Comparison of ENCODE assay signal across 21 cellular contexts in genomic region chr15:44883219-44883900, GRCh38.
A peak's percentile ranks its signal among the peaks of the same experiment; 100 is the strongest.
DNase-seq lines count a peak whose midpoint lies in the region; ATAC-seq and FAIRE-seq lines count a peak whose summit lies in the region.
"Had no signal": no experiment of that assay in that cellular context is flagged by ENCODE, and none has a peak within 500 bp of the region (broad histone marks: within the 10 kb centered on the region; RNA-seq: fewer than 3 reads in every experiment).

No MANE protein-coding gene starts in this region.

- H3K27ac ChIP-seq in SJCRH30 = peak overlapping the region; percentile 74
- H3K27ac ChIP-seq: psoas muscle had no signal

- no peak overlapping the region for H3K4me3 ChIP-seq in SJCRH30
- H3K4me3 ChIP-seq: lung, MG63, psoas muscle had no signal

- no peaks in the 10 kb centered on the region; the same call in 1 of the 2 replicates for H3K9me3 ChIP-seq in SJCRH30 (replicated peaks)
- H3K9me3 ChIP-seq: Caco-2, MG63, psoas muscle had no signal

- H3K4me1 ChIP-seq in SJCRH30 = peaks cover 19% of the 10 kb centered on the region
- H3K4me1 ChIP-seq: Caco-2, psoas muscle had no signal

- FAIRE-seq in GM18507 (lab: Jason Lieb, UNC) (peak; percentile 79), RCC 7860 (lab: Jason Lieb, UNC) (no peak)
- FAIRE-seq: frontal cortex, G401.6 had no signal

- H3K36me3 ChIP-seq in SJCRH30 = no peaks in the 10 kb centered on the region
- H3K36me3 ChIP-seq: MG63 had no signal

- DNase-seq in Daoy (ENCODE audit: low read depth) (peak; percentile 26), GM18507 (ENCODE audit: extremely low spot score, insufficient read length, low read depth) (no peak), SJCRH30 (peak; percentile 61 to 71), glomerular visceral epithelial cell (ENCODE audit: extremely low spot score) (peak; percentile 16), NCI-H2171 treated with DMSO at 0.1 percent for 48 hours (lab: John Stamatoyannopoulos, UW) (no peak), RCC 7860 (ENCODE audit: low spot score) (no peak), ecto neural progenitor cell (ENCODE audit: low spot score) (no peak)
- DNase-seq: Caco-2, cerebellar nuclear complex, endodermal cell, GOT3, MG63, naive B cell, NCI-H1930, psoas muscle, substantia nigra had no signal

- no peaks in the 10 kb centered on the region for H3K27me3 ChIP-seq in SJCRH30
- H3K27me3 ChIP-seq: MG63 had no signal

- no peak for ATAC-seq in HG03135 (IDR thresholded peaks at IDR 0.05; ENCODE audit: unreplicated experiment)
- ATAC-seq: PC-3, psoas muscle had no signal

Comparison
In these comparisons a context has a peak if more than half of its experiments do, and no peak if none do; other contexts are left out.
1. DNase-seq: peak in Daoy (single experiment), SJCRH30 (2 of 2) and glomerular visceral epithelial cell (single experiment); none in GM18507 (single experiment), NCI-H2171 treated with DMSO at 0.1 percent for 48 hours (single experiment), RCC 7860 (single experiment) and ecto neural progenitor cell (single experiment).